Comparison of ENCODE assay signal across 8 cellular contexts in the genomic region with DNA sequence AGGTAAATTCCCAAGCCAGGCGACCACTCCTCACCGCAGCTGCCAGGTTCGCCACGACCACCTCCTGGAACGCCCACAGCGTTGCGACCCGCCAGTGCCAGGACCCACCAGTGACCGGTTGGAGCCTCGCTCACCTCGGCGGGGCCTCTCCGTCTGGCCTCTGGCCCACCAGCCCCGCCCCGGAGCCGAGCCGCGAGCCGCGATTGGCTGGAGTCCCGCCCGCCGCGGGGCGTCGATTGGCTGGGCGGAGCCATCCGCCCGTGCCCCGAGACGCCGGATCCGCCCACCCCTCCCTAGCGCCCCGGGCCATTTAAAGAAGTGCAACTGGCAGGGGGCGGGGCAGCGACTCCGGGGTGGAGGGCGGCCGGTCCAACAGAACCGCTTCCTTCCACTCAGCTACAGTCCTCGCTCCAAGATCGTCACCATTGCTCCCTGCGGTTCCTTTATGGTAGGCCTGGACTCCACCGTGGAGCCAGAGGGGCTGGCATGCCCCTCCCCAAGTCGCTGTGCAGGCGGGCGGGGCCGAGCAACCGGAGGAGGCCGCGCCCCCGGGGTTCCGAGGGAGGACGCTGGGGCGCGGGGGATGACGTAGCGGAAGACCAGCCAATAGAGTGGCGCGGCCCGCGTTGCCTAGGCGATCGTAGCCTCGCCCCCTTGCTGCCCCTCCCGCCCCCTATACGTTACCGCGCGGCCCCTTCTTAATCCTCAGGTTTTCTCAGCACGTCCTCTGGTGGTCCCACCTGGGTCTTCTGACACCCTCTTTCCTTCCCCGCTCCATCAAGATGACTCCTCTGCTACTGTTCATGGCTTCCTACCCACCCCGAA. TPM values are rescaled to one million over a fixed set of nuclear protein-coding genes. Genes with fewer than 3 reads are reported as not detected.
DNase-seq lines count a peak whose midpoint lies in the region; ATAC-seq and TF ChIP-seq lines count a peak whose summit lies in the region.

Gene SERTAD3 (minus strand): TSS at position 155 of the 825 bp plus-strand sequence. CDS start 2,255 bp downstream, outside the sequence.

- H3K4me1 Mint-ChIP-seq in activated T-cell treated with anti-CD3 and anti-CD28 coated beads, Interleukin-2, amount 50 U/mL, for 4 hours (ENCODE audit: low read depth) = peaks cover 17% of the 10 kb centered on the region

- DNase-seq in DMS79 treated with DMSO at 0.1 percent for 48 hours (lab: John Stamatoyannopoulos, UW) (peak; percentile 94), KG1 (lab: John Stamatoyannopoulos, UW) (peak; percentile 90), myocyte (ENCODE audit: low read depth) (peak; percentile 97)
- peak; percentile 95 for DNase-seq in activated T-cell treated with anti-CD3 and anti-CD28 coated beads, Interleukin-2, amount 50 U/mL, for 4 hours
- peak; percentile 92 to 95 for DNase-seq in stimulated activated CD8-positive, alpha-beta memory T cell treated with anti-CD3 and anti-CD28 coated beads, Interleukin-7, amount 100 ng/mL, for 48 hours (ENCODE audit: extremely low read depth in 1 of 2, low read depth in 1 of 2)

- ATAC-seq in GM21723 (IDR thresholded peaks at IDR 0.05; ENCODE audit: unreplicated experiment) = peak; percentile 65
- peak; percentile 77 to 80 for ATAC-seq in activated T-cell treated with anti-CD3 and anti-CD28 coated beads, Interleukin-2, amount 50 U/mL, for 4 hours
- ATAC-seq in esophagus mucosa = peak; percentile 83

- H3K36me3 Mint-ChIP-seq in activated T-cell treated with anti-CD3 and anti-CD28 coated beads, Interleukin-2, amount 50 U/mL, for 4 hours (ENCODE audit: insufficient read depth) = peaks cover 5% of the 10 kb centered on the region

- peak within 1 kb of the TSS; percentile 97 for H3K4me3 Mint-ChIP-seq in activated T-cell treated with anti-CD3 and anti-CD28 coated beads, Interleukin-2, amount 50 U/mL, for 4 hours

- H3K9me3 Mint-ChIP-seq in activated T-cell treated with anti-CD3 and anti-CD28 coated beads, Interleukin-2, amount 50 U/mL, for 4 hours = no peaks in the 10 kb centered on the region

- H3K27me3 Mint-ChIP-seq in activated T-cell treated with anti-CD3 and anti-CD28 coated beads, Interleukin-2, amount 50 U/mL, for 4 hours (ENCODE audit: low read depth) = no peaks in the 10 kb centered on the region

TF ChIP-seq in PFSK-1, 5 proteins besides CTCF, POLR2A, EP300 and RAD21:
- TF ChIP-seq TAF1 (IDR thresholded peaks at IDR 0.05; ENCODE audit: borderline replicate concordance, insufficient read depth, low read length) (peak; percentile 92), FOXP2 (optimal IDR thresholded peaks at IDR 0.05; ENCODE audit: borderline replicate concordance, extremely low read depth, extremely low read length, insufficient read depth) (peak; percentile 58), SIN3A (IDR thresholded peaks at IDR 0.05; ENCODE audit: borderline replicate concordance, insufficient read depth, low read length) (peak; percentile 82; the same call in 1 of the 2 replicates), POLR2AphosphoS5 (IDR thresholded peaks at IDR 0.05; ENCODE audit: low read depth, low read length) (peak; percentile 82)
- TF ChIP-seq, protein P1, sequence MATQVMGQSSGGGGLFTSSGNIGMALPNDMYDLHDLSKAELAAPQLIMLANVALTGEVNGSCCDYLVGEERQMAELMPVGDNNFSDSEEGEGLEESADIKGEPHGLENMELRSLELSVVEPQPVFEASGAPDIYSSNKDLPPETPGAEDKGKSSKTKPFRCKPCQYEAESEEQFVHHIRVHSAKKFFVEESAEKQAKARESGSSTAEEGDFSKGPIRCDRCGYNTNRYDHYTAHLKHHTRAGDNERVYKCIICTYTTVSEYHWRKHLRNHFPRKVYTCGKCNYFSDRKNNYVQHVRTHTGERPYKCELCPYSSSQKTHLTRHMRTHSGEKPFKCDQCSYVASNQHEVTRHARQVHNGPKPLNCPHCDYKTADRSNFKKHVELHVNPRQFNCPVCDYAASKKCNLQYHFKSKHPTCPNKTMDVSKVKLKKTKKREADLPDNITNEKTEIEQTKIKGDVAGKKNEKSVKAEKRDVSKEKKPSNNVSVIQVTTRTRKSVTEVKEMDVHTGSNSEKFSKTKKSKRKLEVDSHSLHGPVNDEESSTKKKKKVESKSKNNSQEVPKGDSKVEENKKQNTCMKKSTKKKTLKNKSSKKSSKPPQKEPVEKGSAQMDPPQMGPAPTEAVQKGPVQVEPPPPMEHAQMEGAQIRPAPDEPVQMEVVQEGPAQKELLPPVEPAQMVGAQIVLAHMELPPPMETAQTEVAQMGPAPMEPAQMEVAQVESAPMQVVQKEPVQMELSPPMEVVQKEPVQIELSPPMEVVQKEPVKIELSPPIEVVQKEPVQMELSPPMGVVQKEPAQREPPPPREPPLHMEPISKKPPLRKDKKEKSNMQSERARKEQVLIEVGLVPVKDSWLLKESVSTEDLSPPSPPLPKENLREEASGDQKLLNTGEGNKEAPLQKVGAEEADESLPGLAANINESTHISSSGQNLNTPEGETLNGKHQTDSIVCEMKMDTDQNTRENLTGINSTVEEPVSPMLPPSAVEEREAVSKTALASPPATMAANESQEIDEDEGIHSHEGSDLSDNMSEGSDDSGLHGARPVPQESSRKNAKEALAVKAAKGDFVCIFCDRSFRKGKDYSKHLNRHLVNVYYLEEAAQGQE (IDR thresholded peaks at IDR 0.05; ENCODE audit: insufficient read depth in 1 of 2, low read depth in 2 of 2, low read length in 2 of 2) = peak in 1 of 2 experiments; percentile 31; a peak in 1 of 4 replicates

RNA-seq across cellular contexts. Expression of gene SERTAD3, which starts in this region (rescaled TPM):
- polyA plus RNA-seq in PFSK-1 (2012; ENCODE audit: insufficient read length, low read depth) = 45.7 TPM
- total RNA-seq in activated T-cell treated with anti-CD3 and anti-CD28 coated beads, Interleukin-2, amount 50 U/mL, for 4 hours = 1 to 10 TPM; 6.4 to 9.5 (median 6.8) TPM
- total RNA-seq in esophagus mucosa (20.7 TPM), myocyte (28.1 and 35.2 TPM in 2 replicates)
- 42.8 TPM for polyA plus RNA-seq in myocyte (2012)

Comparison
In these comparisons a context has a peak if more than half of its experiments do, and no peak if none do; other contexts are left out.
1. Peak in every context shown above with its lines: DNase-seq and ATAC-seq.